Comparison of ENCODE assay signal across 1 cellular context in the genomic region with DNA sequence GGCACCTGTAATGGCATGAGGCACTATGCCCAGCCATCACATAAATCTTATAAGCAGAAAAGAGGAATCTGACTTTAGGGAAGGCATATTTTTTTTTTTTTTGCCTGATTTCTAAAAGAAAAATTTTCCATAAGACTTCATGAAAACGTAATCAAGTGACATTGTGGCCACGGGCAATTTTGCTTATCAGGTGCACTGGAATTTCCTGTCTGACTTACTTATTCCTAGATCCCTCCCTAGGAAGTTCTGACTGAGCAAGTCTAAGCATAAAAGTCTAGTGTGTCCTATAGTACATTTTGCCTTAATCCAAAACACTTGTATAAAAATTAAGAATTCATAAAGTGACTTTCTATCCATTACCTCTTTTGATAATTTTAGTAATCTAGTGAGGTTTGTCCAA.
TF ChIP-seq lines count a peak whose summit lies in the region.

No MANE protein-coding gene starts in this region.

TF ChIP-seq in H1, 55 proteins besides CTCF, POLR2A, EP300 and RAD21:
- TF ChIP-seq SUZ12 (IDR thresholded peaks at IDR 0.05; ENCODE audit: low read length) (no peak), SIX5 (IDR thresholded peaks at IDR 0.05; ENCODE audit: low read depth, low read length) (no peak), HDAC2 (IDR thresholded peaks at IDR 0.05; ENCODE audit: borderline replicate concordance in 1 of 2, low read depth in 2 of 2, low read length in 2 of 2) (no peak), RFX5 (IDR thresholded peaks at IDR 0.05; ENCODE audit: borderline replicate concordance, low read depth, low read length) (no peak)
